In genomic region chr3:129769616-129770015, GRCh38 we compare ENCODE assay signal across 6 cellular contexts.
"Had no signal": no experiment of that assay in that cellular context is flagged by ENCODE, and none has a peak within 500 bp of the region (broad histone marks: within the 10 kb centered on the region; RNA-seq: fewer than 3 reads in every experiment).

No MANE protein-coding gene starts in this region.

- ATAC-seq: HepG2, K562 had no signal

- DNase-seq: IMR-90, KBM-7, KG1 had no signal

- H3K4me3 ChIP-seq: K562 had no signal

- H3K27ac ChIP-seq: HL-60 had no signal
